ENCODE assay signal across 23 cellular contexts in genomic region chr1:16242556-16243407, GRCh38.
"Had no signal": no experiment of that assay in that cellular context is flagged by ENCODE, and none has a peak within 500 bp of the region (broad histone marks: within the 10 kb centered on the region; RNA-seq: fewer than 3 reads in every experiment).

No MANE protein-coding gene starts in this region.

- H3K4me3 ChIP-seq: breast epithelium, lung, prostate gland, right atrium auricular region, stomach, upper lobe of left lung had no signal

- H3K27ac ChIP-seq: breast epithelium, prostate gland, right atrium auricular region, stomach, upper lobe of left lung had no signal

- H3K36me3 ChIP-seq: breast epithelium, prostate gland had no signal

- ATAC-seq: activated CD8-positive, alpha-beta T cell treated with anti-CD3 and anti-CD28 coated beads for 36 hours; effector memory CD8-positive, alpha-beta T cell; left lobe of liver had no signal

- DNase-seq: activated B cell treated with CpG ODN at 0.5 μM for 24 hours; activated CD4-positive, alpha-beta T cell treated with anti-CD3 and anti-CD28 coated beads for 48 hours; activated CD8-positive, alpha-beta T cell treated with anti-CD3 and anti-CD28 coated beads for 36 hours; activated gamma-delta T cell; activated T-cell treated with anti-CD3 and anti-CD28 coated beads, Interleukin-2, amount 50 U/mL, for 48 hours; effector memory CD8-positive, alpha-beta T cell; foreskin fibroblast; midbrain; nephron progenitor cell; occipital lobe; small intestine; stimulated activated CD4-positive, alpha-beta T cell treated with anti-CD3 and anti-CD28 coated beads, Interleukin-15, amount 100 ng/mL, for 24 hours; stimulated activated CD4-positive, alpha-beta T cell treated with anti-CD3 and anti-CD28 coated beads, Interleukin-2, amount 100 ng/mL, for 48 hours; stomach; upper lobe of left lung had no signal

- H3K9me3 ChIP-seq: breast epithelium, prostate gland, right atrium auricular region, stomach, upper lobe of left lung had no signal

- H3K27me3 ChIP-seq: breast epithelium, right atrium auricular region, stomach, upper lobe of left lung had no signal

- FAIRE-seq: astrocyte, keratinocyte, small intestine, TTC549 had no signal
